11 cellular contexts compared by ENCODE assay signal in the genomic region with DNA sequence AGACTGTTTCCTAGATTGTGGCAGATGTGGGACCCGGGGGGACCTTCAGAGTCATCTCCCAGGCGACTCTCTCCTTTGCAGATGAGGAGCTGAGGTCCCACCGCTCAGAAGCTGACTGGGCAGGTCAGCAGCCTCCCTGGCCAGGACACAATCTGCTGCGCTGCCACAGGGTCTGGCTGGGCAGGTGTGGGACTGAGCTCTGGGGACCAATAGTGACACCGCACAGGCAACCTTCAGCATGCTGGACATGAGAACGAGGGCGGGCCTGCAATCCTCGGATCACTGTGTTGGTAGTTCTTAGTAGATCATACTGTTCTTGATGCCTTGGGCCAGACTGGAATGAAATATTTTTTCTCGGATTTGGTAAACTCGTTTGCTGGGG. TPM values are rescaled to one million over a fixed set of nuclear protein-coding genes. Genes with fewer than 3 reads are reported as not detected.
DNase-seq lines count a peak whose midpoint lies in the region; ATAC-seq and TF ChIP-seq lines count a peak whose summit lies in the region.
"Had no signal": no experiment of that assay in that cellular context is flagged by ENCODE, and none has a peak within 500 bp of the region (broad histone marks: within the 10 kb centered on the region; RNA-seq: fewer than 3 reads in every experiment).

No MANE protein-coding gene starts in this region.

- no peak overlapping the region for H3K4me3 Mint-ChIP-seq in activated CD4-positive, alpha-beta memory T cell treated with anti-CD3 and anti-CD28 coated beads, Interleukin-2, amount 10 ng/mL, durations not matched to agents 7 days and 5 days
- no peak overlapping the region for H3K4me3 Mint-ChIP-seq in activated CD8-positive, alpha-beta T cell treated with anti-CD3 and anti-CD28 coated beads, Interleukin-2, amount 10 ng/mL, durations not matched to agents 7 days and 5 days
- H3K4me3 Mint-ChIP-seq: activated naive CD4-positive, alpha-beta T cell treated with anti-CD3 and anti-CD28 coated beads, Interleukin-2, amount 50 U/mL, for 24 hours had no signal

- CTCF ChIA-PET in activated CD4-positive, alpha-beta memory T cell treated with anti-CD3 and anti-CD28 coated beads, Interleukin-2, amount 10 ng/mL, durations not matched to agents 7 days and 5 days (lab: Charles Lee): interaction anchor here (1.1 to 1.3 kb wide), 2 partner anchors 12 to 18 kb away, joined by 3 to 5 read pairs; no protein-coding TSS in a partner anchor
- CTCF ChIA-PET in activated CD8-positive, alpha-beta T cell treated with anti-CD3 and anti-CD28 coated beads, Interleukin-2, amount 10 ng/mL, durations not matched to agents 7 days and 5 days (lab: Charles Lee): interaction anchor here (1.3 to 5.3 kb wide), 2 partner anchors 12 to 92 kb away, joined by 3 to 31 read pairs; no protein-coding TSS in a partner anchor

- H3K4me3 ChIP-seq in HUES64 (ENCODE audit: low read length) (no peak overlapping the region), lower leg skin (ENCODE audit: low read depth, poor library complexity, severe bottlenecking) (no peak overlapping the region)

- H3K36me3 Mint-ChIP-seq in activated CD4-positive, alpha-beta memory T cell treated with anti-CD3 and anti-CD28 coated beads, Interleukin-2, amount 10 ng/mL, durations not matched to agents 7 days and 5 days (ENCODE audit: low read depth): peaks cover 35% of the 10 kb centered on the region
- peaks cover 33% of the 10 kb centered on the region for H3K36me3 Mint-ChIP-seq in activated CD8-positive, alpha-beta T cell treated with anti-CD3 and anti-CD28 coated beads, Interleukin-2, amount 10 ng/mL, durations not matched to agents 7 days and 5 days (ENCODE audit: low read depth)

- H3K9ac ChIP-seq in HUES64 (ENCODE audit: low read depth, low read length): peak overlapping the region; percentile 46; the same call in 1 of the 2 replicates

- 89% methylated on average over 10 of the region's 10 CpGs for WGBS in HUES64
- WGBS in lower leg skin, 2 donors: 42 to 43% methylated on average over 8 to 10 of the region's 10 CpGs

- TF ChIP-seq POLR2A in lower leg skin (IDR thresholded peaks at IDR 0.05): no peak

- no peak for TF ChIP-seq CTCF in lower leg skin (IDR thresholded peaks at IDR 0.05)

- DNase-seq in ecto neural progenitor cell (ENCODE audit: low spot score) (peak; percentile 43), lower leg skin (ENCODE audit: low spot score in 2 of 2) (peak; percentile 49 to 90)
- DNase-seq in stimulated activated CD8-positive, alpha-beta memory T cell treated with anti-CD3 and anti-CD28 coated beads, Interleukin-4, amount 100 ng/mL, for 48 hours: peak; percentile 16
- DNase-seq in activated CD4-positive, alpha-beta memory T cell treated with anti-CD3 and anti-CD28 coated beads, Interleukin-2, amount 10 ng/mL, durations not matched to agents 7 days and 5 days: no peak
- DNase-seq in activated CD8-positive, alpha-beta T cell treated with anti-CD3 and anti-CD28 coated beads, Interleukin-2, amount 10 ng/mL, durations not matched to agents 7 days and 5 days: no peak
- DNase-seq: NCI-H510A had no signal

- peaks cover 5% of the 10 kb centered on the region for H3K4me1 Mint-ChIP-seq in activated CD4-positive, alpha-beta memory T cell treated with anti-CD3 and anti-CD28 coated beads, Interleukin-2, amount 10 ng/mL, durations not matched to agents 7 days and 5 days
- peaks cover 6% of the 10 kb centered on the region for H3K4me1 Mint-ChIP-seq in activated CD8-positive, alpha-beta T cell treated with anti-CD3 and anti-CD28 coated beads, Interleukin-2, amount 10 ng/mL, durations not matched to agents 7 days and 5 days (ENCODE audit: low read depth)
- H3K4me1 Mint-ChIP-seq: activated naive CD4-positive, alpha-beta T cell treated with anti-CD3 and anti-CD28 coated beads, Interleukin-2, amount 50 U/mL, for 24 hours had no signal

- no peak for ATAC-seq in GM18511 (IDR thresholded peaks at IDR 0.05; ENCODE audit: unreplicated experiment)
- ATAC-seq in GM19455 (IDR thresholded peaks at IDR 0.05; ENCODE audit: unreplicated experiment): no peak
- no peak for ATAC-seq in activated CD8-positive, alpha-beta T cell treated with anti-CD3 and anti-CD28 coated beads, Interleukin-2, amount 10 ng/mL, durations not matched to agents 7 days and 5 days

- peak overlapping the region; percentile 49 for H3K27ac ChIP-seq in HUES64 (ENCODE audit: low read depth, low read length)

- peaks cover 21% of the 10 kb centered on the region for H3K9me3 Mint-ChIP-seq in activated CD4-positive, alpha-beta memory T cell treated with anti-CD3 and anti-CD28 coated beads, Interleukin-2, amount 10 ng/mL, durations not matched to agents 7 days and 5 days
- peaks cover 20% of the 10 kb centered on the region for H3K9me3 Mint-ChIP-seq in activated CD8-positive, alpha-beta T cell treated with anti-CD3 and anti-CD28 coated beads, Interleukin-2, amount 10 ng/mL, durations not matched to agents 7 days and 5 days (ENCODE audit: insufficient read depth)

- H3K27ac Mint-ChIP-seq in activated CD4-positive, alpha-beta memory T cell treated with anti-CD3 and anti-CD28 coated beads, Interleukin-2, amount 10 ng/mL, durations not matched to agents 7 days and 5 days: no peak overlapping the region
- H3K27ac Mint-ChIP-seq in activated CD8-positive, alpha-beta T cell treated with anti-CD3 and anti-CD28 coated beads, Interleukin-2, amount 10 ng/mL, durations not matched to agents 7 days and 5 days: no peak overlapping the region
- H3K27ac Mint-ChIP-seq: activated naive CD4-positive, alpha-beta T cell treated with anti-CD3 and anti-CD28 coated beads, Interleukin-2, amount 50 U/mL, for 24 hours had no signal

- no peaks in the 10 kb centered on the region for H3K27me3 ChIP-seq in HUES64 (ENCODE audit: insufficient read depth, low read length)

- peaks cover 22% of the 10 kb centered on the region for H3K9me3 ChIP-seq in HUES64 (ENCODE audit: insufficient read depth, low read depth, low read length)

- intact Hi-C loops in lower leg skin (cut with DNase I; ENCODE audit: low total_unique reads): no loop called here

- peaks cover 5% of the 10 kb centered on the region for H3K27me3 Mint-ChIP-seq in activated CD4-positive, alpha-beta memory T cell treated with anti-CD3 and anti-CD28 coated beads, Interleukin-2, amount 10 ng/mL, durations not matched to agents 7 days and 5 days
- peaks cover 12% of the 10 kb centered on the region for H3K27me3 Mint-ChIP-seq in activated CD8-positive, alpha-beta T cell treated with anti-CD3 and anti-CD28 coated beads, Interleukin-2, amount 10 ng/mL, durations not matched to agents 7 days and 5 days (ENCODE audit: low read depth)
- H3K27me3 Mint-ChIP-seq: activated naive CD4-positive, alpha-beta T cell treated with anti-CD3 and anti-CD28 coated beads, Interleukin-2, amount 50 U/mL, for 24 hours had no signal

- peaks cover 21% of the 10 kb centered on the region for H3K36me3 ChIP-seq in HUES64 (ENCODE audit: insufficient read depth, low read length)

- peaks cover 29% of the 10 kb centered on the region for H3K4me1 ChIP-seq in HUES64 (ENCODE audit: insufficient read depth, low read length)

- POLR2A ChIA-PET in activated CD4-positive, alpha-beta memory T cell treated with anti-CD3 and anti-CD28 coated beads, Interleukin-2, amount 10 ng/mL, durations not matched to agents 7 days and 5 days (lab: Charles Lee): no interaction called here
- POLR2A ChIA-PET in activated CD8-positive, alpha-beta T cell treated with anti-CD3 and anti-CD28 coated beads, Interleukin-2, amount 10 ng/mL, durations not matched to agents 7 days and 5 days (lab: Charles Lee): no interaction called here

RNA-seq across cellular contexts. Expression of a gene that starts 20.5 kb away (rescaled TPM):
- polyA plus RNA-seq in HUES64 (2013, experiment 1 of 2): 0.40 TPM
- polyA plus RNA-seq in HUES64 (2013, experiment 2 of 2): 1.1 TPM
- total RNA-seq in lower leg skin: not detected
- total RNA-seq in activated CD4-positive, alpha-beta memory T cell treated with anti-CD3 and anti-CD28 coated beads, Interleukin-2, amount 10 ng/mL, durations not matched to agents 7 days and 5 days: under 1 TPM in 1 of 2 experiments, not detected in 1; 0.35 TPM
- under 1 TPM; 0.34 to 0.50 TPM for total RNA-seq in activated CD8-positive, alpha-beta T cell treated with anti-CD3 and anti-CD28 coated beads, Interleukin-2, amount 10 ng/mL, durations not matched to agents 7 days and 5 days
- total RNA-seq: G401 had no signal

RNA-seq across cellular contexts. Expression of a gene that starts 50.6 kb away (rescaled TPM):
- 8.7 TPM for polyA plus RNA-seq in HUES64 (2013, experiment 1 of 2)
- 10.9 TPM for polyA plus RNA-seq in HUES64 (2013, experiment 2 of 2)
- 1 to 10 TPM in 3 of 4 donors, not detected in 1; 1.4 to 2.4 (median 2.0) TPM for total RNA-seq in lower leg skin
- total RNA-seq in activated CD4-positive, alpha-beta memory T cell treated with anti-CD3 and anti-CD28 coated beads, Interleukin-2, amount 10 ng/mL, durations not matched to agents 7 days and 5 days: 1 to 10 TPM in 1 of 2 experiments, under 1 TPM in 1; 0.50 to 1.1 TPM
- total RNA-seq in activated CD8-positive, alpha-beta T cell treated with anti-CD3 and anti-CD28 coated beads, Interleukin-2, amount 10 ng/mL, durations not matched to agents 7 days and 5 days: under 1 TPM; 0.26 to 0.32 TPM

RNA-seq across cellular contexts. Expression of a gene that starts 59.2 kb away (rescaled TPM):
- 94.5 TPM for polyA plus RNA-seq in HUES64 (2013, experiment 1 of 2)
- polyA plus RNA-seq in HUES64 (2013, experiment 2 of 2): 105 TPM
- 10 to 100 TPM; 41.2 to 64.4 (median 53.5) TPM for total RNA-seq in lower leg skin
- 10 to 100 TPM; 82.8 to 85.1 TPM for total RNA-seq in activated CD4-positive, alpha-beta memory T cell treated with anti-CD3 and anti-CD28 coated beads, Interleukin-2, amount 10 ng/mL, durations not matched to agents 7 days and 5 days
- total RNA-seq in activated CD8-positive, alpha-beta T cell treated with anti-CD3 and anti-CD28 coated beads, Interleukin-2, amount 10 ng/mL, durations not matched to agents 7 days and 5 days: 10 to 100 TPM; 81.1 to 90.3 TPM

Comparison
In these comparisons a context has a peak if more than half of its experiments do, and no peak if none do; other contexts are left out.
1. DNase-seq: peak in ecto neural progenitor cell (single experiment), lower leg skin (2 of 2) and stimulated activated CD8-positive, alpha-beta memory T cell treated with anti-CD3 and anti-CD28 coated beads, Interleukin-4, amount 100 ng/mL, for 48 hours (single experiment); none in activated CD4-positive, alpha-beta memory T cell treated with anti-CD3 and anti-CD28 coated beads, Interleukin-2, amount 10 ng/mL, durations not matched to agents 7 days and 5 days (single experiment) and activated CD8-positive, alpha-beta T cell treated with anti-CD3 and anti-CD28 coated beads, Interleukin-2, amount 10 ng/mL, durations not matched to agents 7 days and 5 days (single experiment).